Comparison of ENCODE assay signal across 1 cellular context in genomic region chr22:44686873-44687600, GRCh38.
TF ChIP-seq lines count a peak whose summit lies in the region.

No MANE protein-coding gene starts in this region.

TF ChIP-seq in HepG2, 621 proteins besides CTCF, POLR2A, EP300 and RAD21 (continued from another document):
- TF ChIP-seq ZNF318 (CRISPR knock-in tag; IDR thresholded peaks at IDR 0.05) (no peak), PAWR (CRISPR knock-in tag; IDR thresholded peaks at IDR 0.05; ENCODE audit: borderline replicate concordance) (no peak), ARID3A (IDR thresholded peaks at IDR 0.05; ENCODE audit: low read depth, low read length) (no peak), SP2 (CRISPR knock-in tag; IDR thresholded peaks at IDR 0.05) (no peak), HMG20B (CRISPR knock-in tag; conservative IDR thresholded peaks at IDR 0.05) (no peak), ZBTB8A (CRISPR knock-in tag; IDR thresholded peaks at IDR 0.05; ENCODE audit: borderline replicate concordance, low read depth) (no peak), ZNF350 (CRISPR knock-in tag; IDR thresholded peaks at IDR 0.05; ENCODE audit: borderline replicate concordance, low read depth) (no peak), ZNF33B (CRISPR knock-in tag; IDR thresholded peaks at IDR 0.05) (no peak), ZNF577 (CRISPR knock-in tag; IDR thresholded peaks at IDR 0.05; ENCODE audit: borderline replicate concordance, low read depth) (no peak)
- TF ChIP-seq, protein P1, sequence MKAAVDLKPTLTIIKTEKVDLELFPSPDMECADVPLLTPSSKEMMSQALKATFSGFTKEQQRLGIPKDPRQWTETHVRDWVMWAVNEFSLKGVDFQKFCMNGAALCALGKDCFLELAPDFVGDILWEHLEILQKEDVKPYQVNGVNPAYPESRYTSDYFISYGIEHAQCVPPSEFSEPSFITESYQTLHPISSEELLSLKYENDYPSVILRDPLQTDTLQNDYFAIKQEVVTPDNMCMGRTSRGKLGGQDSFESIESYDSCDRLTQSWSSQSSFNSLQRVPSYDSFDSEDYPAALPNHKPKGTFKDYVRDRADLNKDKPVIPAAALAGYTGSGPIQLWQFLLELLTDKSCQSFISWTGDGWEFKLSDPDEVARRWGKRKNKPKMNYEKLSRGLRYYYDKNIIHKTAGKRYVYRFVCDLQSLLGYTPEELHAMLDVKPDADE (CRISPR knock-in tag; IDR thresholded peaks at IDR 0.05): no peak
- TF ChIP-seq, protein P2, sequence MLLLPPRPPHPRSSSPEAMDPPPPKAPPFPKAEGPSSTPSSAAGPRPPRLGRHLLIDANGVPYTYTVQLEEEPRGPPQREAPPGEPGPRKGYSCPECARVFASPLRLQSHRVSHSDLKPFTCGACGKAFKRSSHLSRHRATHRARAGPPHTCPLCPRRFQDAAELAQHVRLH (CRISPR knock-in tag; IDR thresholded peaks at IDR 0.05; ENCODE audit: borderline replicate concordance, low read depth): no peak
